ENCODE assay signal across 9 cellular contexts in the genomic region with DNA sequence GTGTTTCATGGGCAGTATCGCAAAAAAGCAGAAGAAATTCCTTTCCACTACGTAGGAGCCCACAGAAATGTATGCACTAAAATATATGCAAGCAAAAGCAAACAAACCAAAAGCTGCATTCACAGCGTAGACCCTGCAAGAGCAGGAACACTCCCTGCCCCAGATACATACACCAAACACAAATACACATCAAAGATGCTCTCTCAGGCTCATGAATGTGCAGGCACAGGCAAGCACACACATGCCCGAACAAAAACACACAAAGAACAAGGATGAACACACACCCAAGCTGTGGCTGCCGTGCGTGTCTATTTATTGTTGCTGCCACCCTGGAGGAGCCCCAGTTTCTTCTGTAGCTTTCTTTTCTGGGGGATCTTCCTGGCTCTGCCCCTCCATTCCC. TPM values are rescaled to one million over a fixed set of nuclear protein-coding genes. Genes with fewer than 3 reads are reported as not detected.
DNase-seq lines count a peak whose midpoint lies in the region; ATAC-seq and TF ChIP-seq lines count a peak whose summit lies in the region.
"Had no signal": no experiment of that assay in that cellular context is flagged by ENCODE, and none has a peak within 500 bp of the region (broad histone marks: within the 10 kb centered on the region; RNA-seq: fewer than 3 reads in every experiment).

No MANE protein-coding gene starts in this region.

- ATAC-seq in right lobe of liver (no peak), left colon (no peak), HG03135 (IDR thresholded peaks at IDR 0.05; ENCODE audit: unreplicated experiment) (no peak), HG03196 (IDR thresholded peaks at IDR 0.05; ENCODE audit: unreplicated experiment) (no peak)

- H3K9me3 ChIP-seq in Karpas-422 (ENCODE audit: low read length) (no peaks in the 10 kb centered on the region), right lobe of liver (no peaks in the 10 kb centered on the region), testis (no peaks in the 10 kb centered on the region)

- H3K36me3 ChIP-seq in Karpas-422 (ENCODE audit: insufficient read depth, low read length) = no peaks in the 10 kb centered on the region
- H3K36me3 ChIP-seq in right lobe of liver = peaks cover 0 to 2% (median 0%) of the 10 kb centered on the region in 4 donors
- no peaks in the 10 kb centered on the region for H3K36me3 ChIP-seq in testis (ENCODE audit: low read depth, missing control alignments)

- H3K27me3 ChIP-seq in Karpas-422 (ENCODE audit: low read length) (no peaks in the 10 kb centered on the region), right lobe of liver (no peaks in the 10 kb centered on the region), testis (no peaks in the 10 kb centered on the region)

- intact Hi-C loops in right lobe of liver (cut with DNase I) = no loop called here
- intact Hi-C loops in testis (cut with DNase I; ENCODE audit: low total_unique reads) = no loop called here
- intact Hi-C loops in left colon (cut with DNase I, micrococcal nuclease) = no loop called here

- TF ChIP-seq CTCF in astrocyte of the spinal cord (IDR thresholded peaks at IDR 0.05; ENCODE audit: low read depth, low read length) (no peak), right lobe of liver (IDR thresholded peaks at IDR 0.05) (no peak), testis (IDR thresholded peaks at IDR 0.05) (no peak)

- in situ Hi-C loops in astrocyte of the spinal cord (cut with HindIII; ENCODE audit: low sequenced_read_pairs) = no loop called here

- DNase-seq in Karpas-422 (peak; percentile 12), astrocyte of the spinal cord (ENCODE audit: low read depth, low spot score) (no peak), right lobe of liver (no peak), testis (no peak), left colon (no peak)
- DNase-seq: activated CD4-positive, alpha-beta memory T cell treated with anti-CD3 and anti-CD28 coated beads for 36 hours; amniotic stem cell had no signal

- no peaks in the 10 kb centered on the region for H3K4me1 ChIP-seq in Karpas-422 (ENCODE audit: low read length)
- H3K4me1 ChIP-seq in right lobe of liver = peaks cover 0 to 61% (median 25%) of the 10 kb centered on the region in 4 donors
- peaks cover 30% of the 10 kb centered on the region for H3K4me1 ChIP-seq in testis

- no peaks in the 10 kb centered on the region for H3K9me2 ChIP-seq in Karpas-422 (replicated peaks; ENCODE audit: insufficient read depth, low read length)

- no peak overlapping the region for H3K4me3 ChIP-seq in Karpas-422 (ENCODE audit: low read length)
- peak overlapping the region; percentile 44 for H3K4me3 ChIP-seq in astrocyte of the spinal cord (ENCODE audit: low read depth, low read length)
- peak overlapping the region; percentile 64 to 79 (median 77) for H3K4me3 ChIP-seq in right lobe of liver
- H3K4me3 ChIP-seq in testis = peak overlapping the region; percentile 60 to 66

- 49% methylated on average over 6 of the region's 6 CpGs for WGBS in right lobe of liver (ENCODE audit: insufficient coverage, low coverage, low lambda C conversion rate, missing lambda C conversion rate)
- 48 to 54% methylated on average over 6 of the region's 6 CpGs for WGBS in testis, 2 donors

- no peak for TF ChIP-seq POLR2A in right lobe of liver (IDR thresholded peaks at IDR 0.05)
- no peak for TF ChIP-seq POLR2A in testis (IDR thresholded peaks at IDR 0.05)

- no peak overlapping the region for H2AFZ ChIP-seq in Karpas-422 (ENCODE audit: low read length)

- no peak overlapping the region for H3K4me2 ChIP-seq in Karpas-422 (ENCODE audit: low read depth, low read length, poor library complexity, severe bottlenecking)

- H4K20me1 ChIP-seq in Karpas-422 (ENCODE audit: insufficient read depth, low read depth, low read length) = no peaks in the 10 kb centered on the region

- no peak overlapping the region for H3K27ac ChIP-seq in Karpas-422 (ENCODE audit: low read length)
- peak overlapping the region; percentile 92 to 97 (median 94) for H3K27ac ChIP-seq in right lobe of liver
- H3K27ac ChIP-seq in testis = peak overlapping the region; percentile 95 to 97

- no peak overlapping the region for H3K9ac ChIP-seq in Karpas-422 (ENCODE audit: low read length)

- no peaks in the 10 kb centered on the region for H3K79me2 ChIP-seq in Karpas-422 (ENCODE audit: low read length)

RNA-seq across cellular contexts. Expression of gene NUPR1, which starts 1.7 kb away (rescaled TPM):
- not detected in 2 replicates for total RNA-seq in Karpas-422 (2014; rRNA removed; shearing (Covaris generic); ENCODE audit: low replicate concordance)
- total RNA-seq in right lobe of liver = 100 to 1,000 TPM in 2 of 6 experiments, 10 to 100 TPM in 4; 33.4 to 188 (median 80.7) TPM
- 10 to 100 TPM; 38.0 to 46.6 TPM for total RNA-seq in testis
- 159 TPM for polyA plus RNA-seq in testis (ENCODE audit: insufficient read depth, low read depth, low replicate concordance)
- total RNA-seq in left colon = 100 to 1,000 TPM in 1 of 2 donors, 10 to 100 TPM in 1; 52.2 to 106 TPM
- total RNA-seq: activated CD4-positive, alpha-beta memory T cell treated with anti-CD3 and anti-CD28 coated beads for 36 hours had no signal

RNA-seq across cellular contexts. Expression of gene SGF29, which starts 16.6 kb away (rescaled TPM):
- 44.7 and 70.5 TPM in 2 replicates for total RNA-seq in Karpas-422 (2014; rRNA removed; shearing (Covaris generic); ENCODE audit: low replicate concordance)
- 10 to 100 TPM; 14.5 to 17.9 (median 15.4) TPM for total RNA-seq in right lobe of liver
- total RNA-seq in testis = 10 to 100 TPM; 82.3 to 94.5 TPM
- polyA plus RNA-seq in testis (ENCODE audit: insufficient read depth, low read depth, low replicate concordance) = 76.7 TPM
- 10 to 100 TPM; 21.7 to 26.4 TPM for total RNA-seq in left colon

RNA-seq across cellular contexts. Expression of gene IL27, which starts 30.4 kb away (rescaled TPM):
- total RNA-seq in Karpas-422 (2014; rRNA removed; shearing (Covaris generic); ENCODE audit: low replicate concordance) = not detected in 2 replicates
- total RNA-seq in right lobe of liver (10 to 100 TPM in 1 of 6 experiments, 1 to 10 TPM in 5; 1.1 to 13.9 (median 3.3) TPM), testis (1 to 10 TPM in 1 of 2 donors, not detected in 1; 1.8 TPM), left colon (not detected)
- polyA plus RNA-seq in testis (ENCODE audit: insufficient read depth, low read depth, low replicate concordance) = 1.1 TPM
- total RNA-seq: activated CD4-positive, alpha-beta memory T cell treated with anti-CD3 and anti-CD28 coated beads for 36 hours had no signal

RNA-seq across cellular contexts. Expression of gene APOBR, which starts 42.6 kb away (rescaled TPM):
- 0.18 and 0.41 TPM in 2 replicates for total RNA-seq in Karpas-422 (2014; rRNA removed; shearing (Covaris generic); ENCODE audit: low replicate concordance)
- 1 to 10 TPM in 4 of 6 experiments, under 1 TPM in 2; 0.57 to 2.2 (median 1.5) TPM for total RNA-seq in right lobe of liver
- total RNA-seq in testis = 1 to 10 TPM; 2.1 to 3.1 TPM
- 2.9 TPM for polyA plus RNA-seq in testis (ENCODE audit: insufficient read depth, low read depth, low replicate concordance)
- total RNA-seq in left colon = 10 to 100 TPM; 49.8 to 96.0 TPM

RNA-seq across cellular contexts. Expression of gene CLN3, which starts 45.2 kb away (rescaled TPM):
- 14.3 and 30.7 TPM in 2 replicates for total RNA-seq in Karpas-422 (2014; rRNA removed; shearing (Covaris generic); ENCODE audit: low replicate concordance)
- total RNA-seq in right lobe of liver = 10 to 100 TPM; 16.5 to 47.8 (median 30.7) TPM
- total RNA-seq in testis = 10 to 100 TPM; 25.4 to 50.2 TPM
- 23.3 TPM for polyA plus RNA-seq in testis (ENCODE audit: insufficient read depth, low read depth, low replicate concordance)
- 100 to 1,000 TPM in 1 of 2 donors, 10 to 100 TPM in 1; 84.0 to 142 TPM for total RNA-seq in left colon

Comparison
In these comparisons a context has a peak if more than half of its experiments do, and no peak if none do; other contexts are left out.
1. RNA of gene NUPR1, which starts 1.7 kb away (total RNA-seq): 52.2 to 106 TPM in left colon, 33.4 to 188 TPM in right lobe of liver and 38.0 to 46.6 TPM in testis; not detected in Karpas-422; every median in the first group is over 10 times any median in the second.